In the genomic region with DNA sequence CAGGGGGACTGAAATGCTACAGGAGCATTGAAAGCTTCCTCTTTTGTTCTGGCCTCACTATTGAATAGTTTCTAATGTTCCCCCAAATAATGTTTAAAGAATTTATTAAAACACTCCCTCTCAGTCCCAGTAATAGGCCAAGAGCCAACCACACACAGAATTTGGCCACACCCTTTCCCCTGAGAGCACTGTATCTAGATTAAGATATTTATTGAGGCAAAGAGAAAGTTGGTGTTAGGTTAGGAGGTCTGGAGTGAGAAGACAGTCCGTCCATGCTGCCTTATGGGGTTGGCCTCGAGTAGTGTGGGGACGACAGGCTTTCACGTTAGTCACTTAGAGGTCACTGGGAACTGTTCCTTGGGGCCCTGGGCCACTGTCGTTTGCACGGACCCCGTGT, we compare ENCODE assay signal across 20 cellular contexts.
DNase-seq lines count a peak whose midpoint lies in the region; TF ChIP-seq lines count a peak whose summit lies in the region.
"Had no signal": no experiment of that assay in that cellular context is flagged by ENCODE, and none has a peak within 500 bp of the region (broad histone marks: within the 10 kb centered on the region; RNA-seq: fewer than 3 reads in every experiment).

No MANE protein-coding gene starts in this region.

- no peaks in the 10 kb centered on the region for H3K9me3 ChIP-seq in adipocyte (ENCODE audit: control insufficient read depth, low read length)
- H3K9me3 ChIP-seq in left ventricle myocardium inferior (replicated peaks) = no peaks in the 10 kb centered on the region

- peak overlapping the region; percentile 5 for H3K9ac ChIP-seq in adipocyte (ENCODE audit: low read length)

- TF ChIP-seq CTCF in left ventricle myocardium inferior (IDR thresholded peaks at IDR 0.05; ENCODE audit: borderline replicate concordance) (no peak), progenitor cell of endocrine pancreas (IDR thresholded peaks at IDR 0.05; ENCODE audit: unreplicated experiment) (no peak)

- peak overlapping the region; percentile 48 for H3K27ac Mint-ChIP-seq in progenitor cell of endocrine pancreas
- H3K27ac Mint-ChIP-seq: activated CD8-positive, alpha-beta T cell treated with anti-CD3 and anti-CD28 coated beads, Interleukin-2, amount 10 ng/mL, durations not matched to agents 7 days and 5 days; activated naive CD4-positive, alpha-beta T cell treated with anti-CD3 and anti-CD28 coated beads, Interleukin-2, amount 10 ng/mL, durations not matched to agents 7 days and 5 days; activated T-cell treated with anti-CD3 and anti-CD28 coated beads, Interleukin-2, amount 50 U/mL, for 24 hours had no signal

- H3K36me3 Mint-ChIP-seq in progenitor cell of endocrine pancreas (ENCODE audit: insufficient read depth) = peaks cover 2% of the 10 kb centered on the region
- H3K36me3 Mint-ChIP-seq: activated naive CD4-positive, alpha-beta T cell treated with anti-CD3 and anti-CD28 coated beads, Interleukin-2, amount 10 ng/mL, durations not matched to agents 7 days and 5 days had no signal

- peak; percentile 44 for DNase-seq in GM03348 (ENCODE audit: low spot score)
- DNase-seq in adipocyte (ENCODE audit: low read depth) = peak; percentile 34
- DNase-seq in left ventricle myocardium inferior = no peak
- DNase-seq in progenitor cell of endocrine pancreas (ENCODE audit: low spot score, unreplicated experiment) = no peak
- DNase-seq in cerebellar nuclear complex (lab: John Stamatoyannopoulos, UW) = no peak
- DNase-seq in activated gamma-delta T cell (lab: John Stamatoyannopoulos, UW) = no peak
- no peak for DNase-seq in AG08395 (ENCODE audit: low spot score)
- DNase-seq in activated CD4-positive, alpha-beta T cell treated with anti-CD3 and anti-CD28 coated beads, Interleukin-2, amount 50 U/mL, for 4 hours = no peak
- DNase-seq: activated CD8-positive, alpha-beta T cell treated with anti-CD3 and anti-CD28 coated beads, Interleukin-2, amount 10 ng/mL, durations not matched to agents 7 days and 5 days; activated naive CD4-positive, alpha-beta T cell treated with anti-CD3 and anti-CD28 coated beads, Interleukin-2, amount 10 ng/mL, durations not matched to agents 7 days and 5 days; activated T-cell treated with anti-CD3 and anti-CD28 coated beads, Interleukin-2, amount 50 U/mL, for 24 hours; C1 segment of cervical spinal cord; foreskin melanocyte; left colon; NCI-H1694; NCI-H510A; stimulated activated CD4-positive, alpha-beta T cell treated with anti-CD3 and anti-CD28 coated beads, Interleukin-2, amount 100 ng/mL, for 24 hours; stimulated activated naive CD8-positive, alpha-beta T cell treated with anti-CD3 and anti-CD28 coated beads, Interleukin-15, Interleukin-2, amounts not matched to agents 100 U/mL and 50 U/mL, for 24 hours; SW 1271 had no signal

- no peaks in the 10 kb centered on the region for H3K36me3 ChIP-seq in adipocyte (ENCODE audit: control insufficient read depth, insufficient read depth, low read length, severe bottlenecking)
- H3K36me3 ChIP-seq in left ventricle myocardium inferior = no peaks in the 10 kb centered on the region

- no peak overlapping the region for H3K4me3 Mint-ChIP-seq in progenitor cell of endocrine pancreas (ENCODE audit: low read depth)
- H3K4me3 Mint-ChIP-seq: activated CD8-positive, alpha-beta T cell treated with anti-CD3 and anti-CD28 coated beads, Interleukin-2, amount 10 ng/mL, durations not matched to agents 7 days and 5 days; activated naive CD4-positive, alpha-beta T cell treated with anti-CD3 and anti-CD28 coated beads, Interleukin-2, amount 10 ng/mL, durations not matched to agents 7 days and 5 days; activated T-cell treated with anti-CD3 and anti-CD28 coated beads, Interleukin-2, amount 50 U/mL, for 24 hours had no signal

- H3K4me1 Mint-ChIP-seq in progenitor cell of endocrine pancreas (ENCODE audit: low read depth) = peaks cover 72% of the 10 kb centered on the region
- H3K4me1 Mint-ChIP-seq: activated naive CD4-positive, alpha-beta T cell treated with anti-CD3 and anti-CD28 coated beads, Interleukin-2, amount 10 ng/mL, durations not matched to agents 7 days and 5 days had no signal

- H3K4me3 ChIP-seq in adipocyte (ENCODE audit: low read length) (peak overlapping the region; percentile 35), left ventricle myocardium inferior (no peak overlapping the region)
- H3K4me3 ChIP-seq: K562 had no signal

- intact Hi-C loops in left ventricle myocardium inferior (cut with micrococcal nuclease) = no loop called here

- H3K27ac ChIP-seq in left ventricle myocardium inferior (replicated peaks) = peak overlapping the region; percentile 7

- H3K27me3 Mint-ChIP-seq in progenitor cell of endocrine pancreas = no peaks in the 10 kb centered on the region

- no peaks in the 10 kb centered on the region for H3K27me3 ChIP-seq in adipocyte (replicated peaks; ENCODE audit: control insufficient read depth, insufficient read depth, low read length)
- no peaks in the 10 kb centered on the region for H3K27me3 ChIP-seq in left ventricle myocardium inferior (ENCODE audit: low read depth)

- H3K4me1 ChIP-seq in adipocyte (ENCODE audit: control insufficient read depth, insufficient read depth, low read length) = peaks cover 32% of the 10 kb centered on the region
- peaks cover 40% of the 10 kb centered on the region for H3K4me1 ChIP-seq in left ventricle myocardium inferior

- H3K9me3 Mint-ChIP-seq in progenitor cell of endocrine pancreas (ENCODE audit: low read depth) = no peaks in the 10 kb centered on the region
- H3K9me3 Mint-ChIP-seq: activated naive CD4-positive, alpha-beta T cell treated with anti-CD3 and anti-CD28 coated beads, Interleukin-2, amount 10 ng/mL, durations not matched to agents 7 days and 5 days; activated T-cell treated with anti-CD3 and anti-CD28 coated beads, Interleukin-2, amount 50 U/mL, for 24 hours had no signal

Comparison
In these comparisons a context has a peak if more than half of its experiments do, and no peak if none do; other contexts are left out.
1. DNase-seq: peak in GM03348 (single experiment) and adipocyte (single experiment); none in left ventricle myocardium inferior (single experiment), progenitor cell of endocrine pancreas (single experiment), cerebellar nuclear complex (0 of 2), activated gamma-delta T cell (single experiment), AG08395 (single experiment) and activated CD4-positive, alpha-beta T cell treated with anti-CD3 and anti-CD28 coated beads, Interleukin-2, amount 50 U/mL, for 4 hours (0 of 2).